12 cellular contexts compared by ENCODE assay signal in genomic region chr2:64838817-64839216, GRCh38.
DNase-seq lines count a peak whose midpoint lies in the region; ATAC-seq, FAIRE-seq and TF ChIP-seq lines count a peak whose summit lies in the region.
"Had no signal": no experiment of that assay in that cellular context is flagged by ENCODE, and none has a peak within 500 bp of the region (broad histone marks: within the 10 kb centered on the region; RNA-seq: fewer than 3 reads in every experiment).

No MANE protein-coding gene starts in this region.

- peaks cover 11% of the 10 kb centered on the region for H3K4me1 Mint-ChIP-seq in activated T-helper 1 cell treated with anti-CD3 and anti-CD28 coated beads, Interleukin-12 subunit alpha, Interleukin-12 subunit beta, Interleukin-2, Interleukin-4 antibody, amounts not matched to agents 30 ng/mL and 10 ng/mL and 1 ng/mL, durations not matched to agents 14 hours and 24 hours and 36 hours (ENCODE audit: low read depth)

- H3K27me3 Mint-ChIP-seq in activated T-helper 1 cell treated with anti-CD3 and anti-CD28 coated beads, Interleukin-12 subunit alpha, Interleukin-12 subunit beta, Interleukin-2, Interleukin-4 antibody, amounts not matched to agents 30 ng/mL and 10 ng/mL and 1 ng/mL, durations not matched to agents 14 hours and 24 hours and 36 hours (ENCODE audit: insufficient read depth), result no peaks in the 10 kb centered on the region
- H3K27me3 Mint-ChIP-seq: stimulated activated naive CD8-positive, alpha-beta T cell treated with anti-CD3 and anti-CD28 coated beads, Interleukin-15, Interleukin-2, amounts not matched to agents 100 ng/mL and 50 ng/mL, for 24 hours had no signal

- peaks cover 4% of the 10 kb centered on the region for H3K36me3 Mint-ChIP-seq in activated T-helper 1 cell treated with anti-CD3 and anti-CD28 coated beads, Interleukin-12 subunit alpha, Interleukin-12 subunit beta, Interleukin-2, Interleukin-4 antibody, amounts not matched to agents 30 ng/mL and 10 ng/mL and 1 ng/mL, durations not matched to agents 14 hours and 24 hours and 36 hours (ENCODE audit: low read depth)

- H3K4me3 Mint-ChIP-seq in activated T-helper 1 cell treated with anti-CD3 and anti-CD28 coated beads, Interleukin-12 subunit alpha, Interleukin-12 subunit beta, Interleukin-2, Interleukin-4 antibody, amounts not matched to agents 30 ng/mL and 10 ng/mL and 1 ng/mL, durations not matched to agents 14 hours and 24 hours and 36 hours, result no peak overlapping the region
- H3K4me3 Mint-ChIP-seq: activated T-cell treated with anti-CD3 and anti-CD28 coated beads, Interleukin-2, amount 50 U/mL, for 72 hours; stimulated activated naive CD8-positive, alpha-beta T cell treated with anti-CD3 and anti-CD28 coated beads, Interleukin-15, Interleukin-2, amounts not matched to agents 100 ng/mL and 50 ng/mL, for 24 hours had no signal

- FAIRE-seq in H54 (lab: Jason Lieb, UNC), result peak; percentile 23

- no peak for TF ChIP-seq POLR2A in H54 (IDR thresholded peaks at IDR 0.05; ENCODE audit: low read depth, low read length)

- no peak for ATAC-seq in HG02885 (IDR thresholded peaks at IDR 0.05; ENCODE audit: poor library complexity, unreplicated experiment)
- ATAC-seq in HG02981 (IDR thresholded peaks at IDR 0.05; ENCODE audit: unreplicated experiment), result no peak

- no peak overlapping the region for H3K27ac Mint-ChIP-seq in activated T-helper 1 cell treated with anti-CD3 and anti-CD28 coated beads, Interleukin-12 subunit alpha, Interleukin-12 subunit beta, Interleukin-2, Interleukin-4 antibody, amounts not matched to agents 30 ng/mL and 10 ng/mL and 1 ng/mL, durations not matched to agents 14 hours and 24 hours and 36 hours
- H3K27ac Mint-ChIP-seq: activated T-cell treated with anti-CD3 and anti-CD28 coated beads, Interleukin-2, amount 50 U/mL, for 72 hours; progenitor cell of endocrine pancreas; stimulated activated naive CD8-positive, alpha-beta T cell treated with anti-CD3 and anti-CD28 coated beads, Interleukin-15, Interleukin-2, amounts not matched to agents 100 ng/mL and 50 ng/mL, for 24 hours had no signal

- no peaks in the 10 kb centered on the region for H3K9me3 Mint-ChIP-seq in activated T-helper 1 cell treated with anti-CD3 and anti-CD28 coated beads, Interleukin-12 subunit alpha, Interleukin-12 subunit beta, Interleukin-2, Interleukin-4 antibody, amounts not matched to agents 30 ng/mL and 10 ng/mL and 1 ng/mL, durations not matched to agents 14 hours and 24 hours and 36 hours
- H3K9me3 Mint-ChIP-seq: activated T-cell treated with anti-CD3 and anti-CD28 coated beads, Interleukin-2, amount 50 U/mL, for 72 hours; stimulated activated naive CD8-positive, alpha-beta T cell treated with anti-CD3 and anti-CD28 coated beads, Interleukin-15, Interleukin-2, amounts not matched to agents 100 ng/mL and 50 ng/mL, for 24 hours had no signal

- intact Hi-C loops in activated T-helper 1 cell treated with anti-CD3 and anti-CD28 coated beads, Interleukin-12 subunit alpha, Interleukin-12 subunit beta, Interleukin-2, Interleukin-4 antibody, amounts not matched to agents 30 ng/mL and 10 ng/mL and 1 ng/mL, durations not matched to agents 14 hours and 24 hours and 36 hours (cut with micrococcal nuclease), result no loop called here

- DNase-seq in H54 (ENCODE audit: insufficient read length, low spot score) (peak; percentile 55), SW 1271 (lab: John Stamatoyannopoulos, UW) (peak; percentile 83 to 97), foreskin melanocyte (peak; percentile 35), stromal cell of bone marrow (ENCODE audit: low read depth) (peak; percentile 97), NCI-H1092 (lab: John Stamatoyannopoulos, UW) (no peak)
- no peak for DNase-seq in activated T-helper 1 cell treated with anti-CD3 and anti-CD28 coated beads, Interleukin-12 subunit alpha, Interleukin-12 subunit beta, Interleukin-2, Interleukin-4 antibody, amounts not matched to agents 30 ng/mL and 10 ng/mL and 1 ng/mL, durations not matched to agents 14 hours and 24 hours and 36 hours (ENCODE audit: low spot score)
- DNase-seq: activated T-cell treated with anti-CD3 and anti-CD28 coated beads, Interleukin-2, amount 50 U/mL, for 72 hours; glutamatergic neuron had no signal

Comparison
In these comparisons a context has a peak if more than half of its experiments do, and no peak if none do; other contexts are left out.
1. DNase-seq: peak in H54 (single experiment), SW 1271 (2 of 2), foreskin melanocyte (single experiment) and stromal cell of bone marrow (single experiment); none in NCI-H1092 (single experiment) and activated T-helper 1 cell treated with anti-CD3 and anti-CD28 coated beads, Interleukin-12 subunit alpha, Interleukin-12 subunit beta, Interleukin-2, Interleukin-4 antibody, amounts not matched to agents 30 ng/mL and 10 ng/mL and 1 ng/mL, durations not matched to agents 14 hours and 24 hours and 36 hours (single experiment).